ENCODE assay signal across 1 cellular context in genomic region chr11:62545437-62546243, GRCh38.
TF ChIP-seq lines count a peak whose summit lies in the region.

No MANE protein-coding gene starts in this region.

TF ChIP-seq in HepG2, 621 proteins besides CTCF, POLR2A, EP300 and RAD21 (continued from another document and continues in another):
- TF ChIP-seq RERE (CRISPR knock-in tag; IDR thresholded peaks at IDR 0.05; ENCODE audit: low read depth), result peak; percentile 53; the same call in 1 of the 2 replicates
- 0 out of 2 replicates have a peak, but pooled peaks have one; percentile 42 for TF ChIP-seq ZFYVE20 (CRISPR knock-in tag; IDR thresholded peaks at IDR 0.05; ENCODE audit: borderline replicate concordance, low read depth)
- no peak for TF ChIP-seq MAFF (IDR thresholded peaks at IDR 0.05; ENCODE audit: low read depth, low read length)
- peak; percentile 90 for TF ChIP-seq BCL3 (CRISPR knock-in tag; IDR thresholded peaks at IDR 0.05)
- peak; percentile 79 for TF ChIP-seq YEATS4 (CRISPR knock-in tag; IDR thresholded peaks at IDR 0.05; ENCODE audit: borderline replicate concordance)
- TF ChIP-seq ZNF124 (CRISPR knock-in tag; IDR thresholded peaks at IDR 0.05), result no peak
- no peak for TF ChIP-seq FUBP1 (CRISPR knock-in tag; IDR thresholded peaks at IDR 0.05; ENCODE audit: borderline replicate concordance)
- no peak for TF ChIP-seq NFAT5 (CRISPR knock-in tag; IDR thresholded peaks at IDR 0.05)
- peak; percentile 81 for TF ChIP-seq ZNF501 (CRISPR knock-in tag; IDR thresholded peaks at IDR 0.05)
- TF ChIP-seq ZNF589 (CRISPR knock-in tag; conservative IDR thresholded peaks at IDR 0.05), result 0 out of 2 replicates have a peak, but pooled peaks have one; percentile 35
- no peak for TF ChIP-seq ZNF354B (CRISPR knock-in tag; IDR thresholded peaks at IDR 0.05)
- peak; percentile 20; the same call in 1 of the 2 replicates for TF ChIP-seq ZNF704 (CRISPR knock-in tag; IDR thresholded peaks at IDR 0.05; ENCODE audit: borderline replicate concordance)
- TF ChIP-seq NR2F6 (IDR thresholded peaks at IDR 0.05), result no peak
- 0 out of 2 replicates have a peak, but pooled peaks have one; percentile 12 for TF ChIP-seq NR2F6 (CRISPR knock-in tag; IDR thresholded peaks at IDR 0.05)
- TF ChIP-seq NFKB2 (CRISPR knock-in tag; IDR thresholded peaks at IDR 0.05; ENCODE audit: borderline replicate concordance), result 0 out of 2 replicates have a peak, but pooled peaks have one; percentile 60
- no peak for TF ChIP-seq HIC2 (CRISPR knock-in tag; IDR thresholded peaks at IDR 0.05; ENCODE audit: low read depth)
- TF ChIP-seq RFXAP (CRISPR knock-in tag; IDR thresholded peaks at IDR 0.05; ENCODE audit: borderline replicate concordance), result peak; percentile 16; the same call in 1 of the 2 replicates
- peak; percentile 46; the same call in 1 of the 2 replicates for TF ChIP-seq ZNF564 (CRISPR knock-in tag; IDR thresholded peaks at IDR 0.05)
- TF ChIP-seq ZNF136 (CRISPR knock-in tag; IDR thresholded peaks at IDR 0.05; ENCODE audit: low read depth), result 0 out of 2 replicates have a peak, but pooled peaks have one; percentile 20
- TF ChIP-seq IRF9 (CRISPR knock-in tag; IDR thresholded peaks at IDR 0.05; ENCODE audit: borderline replicate concordance), result peak; percentile 66; the same call in 1 of the 2 replicates
- TF ChIP-seq PAXIP1 (CRISPR knock-in tag; conservative IDR thresholded peaks at IDR 0.05), result peak; percentile 70
- peak; percentile 54; the same call in 1 of the 2 replicates for TF ChIP-seq ZNF776 (CRISPR knock-in tag; IDR thresholded peaks at IDR 0.05)
- peak; percentile 91; the same call in 1 of the 2 replicates for TF ChIP-seq PHF21A (CRISPR knock-in tag; IDR thresholded peaks at IDR 0.05)
- no peak for TF ChIP-seq ZNF207 (IDR thresholded peaks at IDR 0.05; ENCODE audit: borderline replicate concordance)
- peak; percentile 52; the same call in 1 of the 2 replicates for TF ChIP-seq SOX5 (CRISPR knock-in tag; IDR thresholded peaks at IDR 0.05; ENCODE audit: borderline replicate concordance)
- peak; percentile 48; the same call in 1 of the 2 replicates for TF ChIP-seq TFDP1 (CRISPR knock-in tag; IDR thresholded peaks at IDR 0.05; ENCODE audit: borderline replicate concordance)
- TF ChIP-seq CAMTA2 (CRISPR knock-in tag; IDR thresholded peaks at IDR 0.05; ENCODE audit: borderline replicate concordance), result no peak
- peak; percentile 63 for TF ChIP-seq MED1 (CRISPR knock-in tag; IDR thresholded peaks at IDR 0.05)
- TF ChIP-seq ZNF274 (CRISPR knock-in tag; IDR thresholded peaks at IDR 0.05), result peak; percentile 62; the same call in 1 of the 2 replicates
- TF ChIP-seq ZFP82 (CRISPR knock-in tag; IDR thresholded peaks at IDR 0.05; ENCODE audit: borderline replicate concordance), result 0 out of 2 replicates have a peak, but pooled peaks have one; percentile 74
- peak; percentile 73; the same call in 1 of the 2 replicates for TF ChIP-seq ZNF460 (CRISPR knock-in tag; IDR thresholded peaks at IDR 0.05; ENCODE audit: borderline replicate concordance)
- no peak; the same call in 1 of the 2 replicates for TF ChIP-seq ZMAT3 (CRISPR knock-in tag; conservative IDR thresholded peaks at IDR 0.05)
